In genomic region chr18:2848145-2848878, GRCh38 we compare ENCODE assay signal across 1 cellular context.
TF ChIP-seq lines count a peak whose summit lies in the region.

No MANE protein-coding gene starts in this region.

TF ChIP-seq in K562, 482 proteins besides CTCF, POLR2A, EP300 and RAD21:
- TF ChIP-seq ZFP36 (IDR thresholded peaks at IDR 0.05; ENCODE audit: low read depth, low read length, partially characterized antibody) (peak; percentile 36), CBX8 (IDR thresholded peaks at IDR 0.05; ENCODE audit: borderline replicate concordance, extremely low read depth, low read depth, low read length, poor library complexity, severe bottlenecking) (peak; percentile 65), EGR1 (conservative IDR thresholded peaks at IDR 0.05) (peak; percentile 62), IRF2 (CRISPR knock-in tag; IDR thresholded peaks at IDR 0.05) (no peak), PML (IDR thresholded peaks at IDR 0.05; ENCODE audit: low read length) (no peak), CBX2 (IDR thresholded peaks at IDR 0.05; ENCODE audit: insufficient read depth, low read length, poor library complexity, severe bottlenecking) (peak; percentile 94), TSC22D4 (tag; IDR thresholded peaks at IDR 0.05) (0 out of 2 replicates have a peak, but pooled peaks have one; percentile 8), KDM5B (IDR thresholded peaks at IDR 0.05; ENCODE audit: insufficient replicate concordance, low read depth, low read length) (no peak), EZH2 (IDR thresholded peaks at IDR 0.05; ENCODE audit: borderline replicate concordance, low read depth, low read length) (peak; percentile 48; the same call in 1 of the 2 replicates)
